ENCODE assay signal across 10 cellular contexts in the genomic region with DNA sequence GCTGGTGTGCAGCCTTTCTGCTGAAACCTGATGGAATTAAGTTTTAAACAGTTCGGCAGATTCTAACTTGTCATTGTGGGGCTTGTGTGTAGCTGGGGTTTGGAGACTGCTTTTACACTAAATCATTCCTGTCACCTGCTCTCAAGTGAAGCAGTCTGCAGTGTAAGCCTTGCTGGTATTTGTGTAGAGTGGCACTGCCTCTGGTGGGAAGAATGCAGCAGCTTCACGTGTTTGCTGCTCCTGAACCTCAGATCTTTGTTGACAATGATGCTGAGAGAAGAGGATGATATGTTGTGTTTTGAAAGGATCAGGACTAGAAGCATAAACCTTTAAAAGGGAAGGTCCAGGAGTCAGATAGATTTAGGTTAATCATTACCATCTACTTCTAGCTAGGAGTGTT.
DNase-seq lines count a peak whose midpoint lies in the region; ATAC-seq, FAIRE-seq and TF ChIP-seq lines count a peak whose summit lies in the region.
"Had no signal": no experiment of that assay in that cellular context is flagged by ENCODE, and none has a peak within 500 bp of the region (broad histone marks: within the 10 kb centered on the region; RNA-seq: fewer than 3 reads in every experiment).

No MANE protein-coding gene starts in this region.

- H3K9me1 ChIP-seq in keratinocyte (ENCODE audit: control insufficient read depth, extremely low read depth, insufficient read depth, low read length) = no peaks in the 10 kb centered on the region

- H2AFZ ChIP-seq in keratinocyte (ENCODE audit: control insufficient read depth, low read length) = no peak overlapping the region

- TF ChIP-seq CTCF in right atrium auricular region (IDR thresholded peaks at IDR 0.05) (peak in 1 of 2 donors; percentile 39), keratinocyte (optimal IDR thresholded peaks at IDR 0.05 in 1 of 3, IDR thresholded peaks at IDR 0.05 in 1 of 3, conservative IDR thresholded peaks at IDR 0.05 in 1 of 3; ENCODE audit: extremely low read depth in 1 of 3, insufficient read depth in 2 of 3, low read length in 3 of 3) (peak; percentile 45 to 50 (median 45))

- H3K9me3 Mint-ChIP-seq in effector memory CD8-positive, alpha-beta T cell = no peaks in the 10 kb centered on the region
- H3K9me3 Mint-ChIP-seq: activated T-helper 2 cell treated with anti-CD3 and anti-CD28 coated beads, Interferon-gamma antibody, Interleukin-2, Interleukin-4, amounts not matched to agents 10 μg/mL and 5 μg/mL and 100 μg/mL, durations not matched to agents 14 hours and 24 hours and 36 hours had no signal

- H3K4me1 ChIP-seq in right atrium auricular region (no peaks in the 10 kb centered on the region), keratinocyte (ENCODE audit: control insufficient read depth, extremely low read depth, insufficient read depth, low read length) (peaks cover 2% of the 10 kb centered on the region)

- peaks cover 10 to 28% of the 10 kb centered on the region in 2 donors for H3K4me1 Mint-ChIP-seq in effector memory CD8-positive, alpha-beta T cell (ENCODE audit: low read depth in 2 of 2)

- H3K27me3 Mint-ChIP-seq in effector memory CD8-positive, alpha-beta T cell = no peaks in the 10 kb centered on the region

- H3K4me3 ChIP-seq in right atrium auricular region = no peak overlapping the region
- H3K4me3 ChIP-seq in keratinocyte (ENCODE audit: control insufficient read depth in 2 of 3, extremely low read depth in 1 of 3, insufficient read depth in 2 of 3, low read depth in 1 of 3, low read length in 3 of 3) = no peak overlapping the region

- H3K27ac Mint-ChIP-seq in effector memory CD8-positive, alpha-beta T cell = peak overlapping the region in 1 of 2 donors; percentile 58
- H3K27ac Mint-ChIP-seq: activated T-helper 2 cell treated with anti-CD3 and anti-CD28 coated beads, Interferon-gamma antibody, Interleukin-2, Interleukin-4, amounts not matched to agents 10 μg/mL and 5 μg/mL and 100 μg/mL, durations not matched to agents 14 hours and 24 hours and 36 hours had no signal

- H3K27me3 ChIP-seq in right atrium auricular region (no peaks in the 10 kb centered on the region), keratinocyte (ENCODE audit: control insufficient read depth, extremely low read depth, insufficient read depth, low read length) (no peaks in the 10 kb centered on the region)

- H3K36me3 Mint-ChIP-seq in effector memory CD8-positive, alpha-beta T cell (ENCODE audit: insufficient read depth) = peaks cover 16% of the 10 kb centered on the region

- dilution Hi-C loops in keratinocyte (cut with MboI; ENCODE audit: extremely low pct_ligation_motif_present, low sequenced_read_pairs) = no loop called here

- no peak overlapping the region for H3K27ac ChIP-seq in right atrium auricular region
- no peak overlapping the region for H3K27ac ChIP-seq in keratinocyte (ENCODE audit: control insufficient read depth, insufficient read depth, low read length)

- ATAC-seq in Right ventricle myocardium inferior = peak; percentile 70
- ATAC-seq in effector memory CD8-positive, alpha-beta T cell (replicated peaks) = no peak

- no peak for FAIRE-seq in keratinocyte (lab: Jason Lieb, UNC)
- no peak for FAIRE-seq in urothelium cell line (lab: Jason Lieb, UNC)

- H3K36me3 ChIP-seq in right atrium auricular region (no peaks in the 10 kb centered on the region), keratinocyte (ENCODE audit: control insufficient read depth in 2 of 2, extremely low read depth in 1 of 2, insufficient read depth in 2 of 2, low read length in 2 of 2) (no peaks in the 10 kb centered on the region)

- intact Hi-C loops in Right ventricle myocardium inferior (cut with DNase I) = loop anchor here (10.0 kb wide), 1 partner anchor 261 kb away; no protein-coding TSS in a partner anchor
- intact Hi-C loops in head of caudate nucleus (cut with DNase I) = no loop called here

- no peaks in the 10 kb centered on the region for H3K79me2 ChIP-seq in keratinocyte (ENCODE audit: control insufficient read depth, insufficient read depth, low read length)

- no peak overlapping the region for H3K4me3 Mint-ChIP-seq in effector memory CD8-positive, alpha-beta T cell

- H3K9ac ChIP-seq in keratinocyte (ENCODE audit: control insufficient read depth, extremely low read depth, insufficient read depth, low read length) = no peak overlapping the region

- DNase-seq in Right ventricle myocardium inferior (ENCODE audit: missing footprints) (no peak), right atrium auricular region (ENCODE audit: low spot score) (no peak), amniotic epithelial cell (ENCODE audit: low read depth) (peak; percentile 54), keratinocyte (ENCODE audit: low read depth, low spot score) (no peak), urothelium cell line (ENCODE audit: low spot score) (peak; percentile 6), head of caudate nucleus (no peak)
- no peak for DNase-seq in effector memory CD8-positive, alpha-beta T cell
- no peak for DNase-seq in activated CD4-positive, alpha-beta T cell treated with anti-CD3 and anti-CD28 coated beads for 4 hours
- DNase-seq: erythroblast had no signal

- H4K20me1 ChIP-seq in keratinocyte (ENCODE audit: control insufficient read depth, extremely low read depth, insufficient read depth, low read length) = no peaks in the 10 kb centered on the region

- H3K9me3 ChIP-seq in right atrium auricular region (no peaks in the 10 kb centered on the region), keratinocyte (ENCODE audit: control insufficient read depth, low read depth, low read length) (no peaks in the 10 kb centered on the region)

- no peak overlapping the region for H3K4me2 ChIP-seq in keratinocyte (ENCODE audit: control insufficient read depth, extremely low read depth, insufficient read depth, low read depth, low read length)

Comparison
In these comparisons a context has a peak if more than half of its experiments do, and no peak if none do; other contexts are left out.
1. DNase-seq: peak in amniotic epithelial cell (single experiment) and urothelium cell line (single experiment); none in Right ventricle myocardium inferior (single experiment), right atrium auricular region (single experiment), keratinocyte (single experiment), head of caudate nucleus (0 of 42), effector memory CD8-positive, alpha-beta T cell (0 of 3) and activated CD4-positive, alpha-beta T cell treated with anti-CD3 and anti-CD28 coated beads for 4 hours (0 of 2).